In the genomic region with DNA sequence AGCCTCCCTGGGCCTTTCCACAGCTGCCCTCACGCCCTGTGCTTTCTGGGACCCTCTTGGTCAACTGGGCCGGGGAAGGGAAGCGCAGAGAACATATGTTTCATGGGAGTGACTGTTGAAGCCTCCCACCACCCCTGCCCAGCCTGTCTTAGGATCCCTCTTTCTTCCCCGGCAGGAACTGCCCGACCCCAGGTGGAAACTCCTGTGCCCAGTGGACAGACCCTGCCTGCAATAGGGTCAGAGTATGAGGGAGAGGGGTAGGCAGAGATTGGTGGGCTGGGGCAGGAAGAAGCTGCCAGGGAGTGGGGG, we compare ENCODE assay signal across 8 cellular contexts. TPM values are rescaled to one million over a fixed set of nuclear protein-coding genes. Genes with fewer than 3 reads are reported as not detected.
A peak's percentile ranks its signal among the peaks of the same experiment; 100 is the strongest.
DNase-seq lines count a peak whose midpoint lies in the region; ATAC-seq and TF ChIP-seq lines count a peak whose summit lies in the region.

No MANE protein-coding gene starts in this region.

- H3K4me2 ChIP-seq in DND-41 (ENCODE audit: insufficient read depth, low read length) (peak overlapping the region; percentile 74), SK-N-SH (peak overlapping the region; percentile 64), fibroblast of lung (ENCODE audit: extremely low read depth, insufficient read depth, low read length) (peak overlapping the region; percentile 58)

- H3K36me3 ChIP-seq in DND-41 (ENCODE audit: insufficient read depth, low read length), result peaks cover 5% of the 10 kb centered on the region; the same call in 1 of the 2 replicates
- H3K36me3 ChIP-seq in SK-N-SH (replicated peaks in 1 of 2; ENCODE audit: control insufficient read depth in 1 of 2, insufficient read depth in 2 of 2, low read length in 1 of 2), result no peaks in the 10 kb centered on the region
- H3K36me3 ChIP-seq in fibroblast of lung (ENCODE audit: control insufficient read depth, insufficient read depth, low read length), result peaks cover 2% of the 10 kb centered on the region
- no peaks in the 10 kb centered on the region for H3K36me3 ChIP-seq in brain microvascular endothelial cell (replicated peaks)

- H3K27ac ChIP-seq in DND-41 (ENCODE audit: low read length) (peak overlapping the region; percentile 97), SK-N-SH (ENCODE audit: low read depth in 2 of 2, low read length in 1 of 2) (peak overlapping the region; percentile 89 to 94), fibroblast of lung (ENCODE audit: insufficient read depth, low read length) (peak overlapping the region; percentile 87), brain microvascular endothelial cell (no peak overlapping the region)

- H3K9me2 ChIP-seq in SK-N-SH, result no peaks in the 10 kb centered on the region

- TF ChIP-seq RAD21 in SK-N-SH (IDR thresholded peaks at IDR 0.05; ENCODE audit: low read length), result no peak

- no peak for TF ChIP-seq EP300 in SK-N-SH (IDR thresholded peaks at IDR 0.05; ENCODE audit: borderline replicate concordance in 1 of 2, low read depth in 1 of 2, low read length in 1 of 2)

- H3K9me3 ChIP-seq in DND-41 (ENCODE audit: insufficient read depth, low read length, severe bottlenecking) (no peaks in the 10 kb centered on the region), SK-N-SH (no peaks in the 10 kb centered on the region), fibroblast of lung (ENCODE audit: control insufficient read depth, insufficient read depth, low read depth, low read length) (no peaks in the 10 kb centered on the region)

- ATAC-seq in DND-41 (ENCODE audit: insufficient read depth, low read depth), result no peak
- no peak for ATAC-seq in GM19328 (IDR thresholded peaks at IDR 0.05; ENCODE audit: unreplicated experiment)

- H3K4me1 ChIP-seq in DND-41 (ENCODE audit: insufficient read depth, low read length), result peaks cover 24% of the 10 kb centered on the region
- H3K4me1 ChIP-seq in SK-N-SH (ENCODE audit: control insufficient read depth in 1 of 2, insufficient read depth in 2 of 2, low read depth in 1 of 2, low read length in 1 of 2), result peaks cover 29 to 40% of the 10 kb centered on the region in 2 experiments; a peak in 3 of 4 replicates
- H3K4me1 ChIP-seq in fibroblast of lung (ENCODE audit: control insufficient read depth, extremely low read depth, insufficient read depth, low read length), result peaks cover 22% of the 10 kb centered on the region

- CTCF ChIA-PET in SK-N-SH (lab: Yijun Ruan, JAX), result interaction anchor here (1.3 to 5.0 kb wide), 7 partner anchors 11 to 47 kb away, joined by 5 to 54 read pairs (median 17); a partner anchor contains a TSS

- H3K9ac ChIP-seq in DND-41 (ENCODE audit: low read depth, low read length) (peak overlapping the region; percentile 65), SK-N-SH (peak overlapping the region; percentile 76; the same call in 1 of the 2 replicates), fibroblast of lung (ENCODE audit: insufficient read depth, low read length) (peak overlapping the region; percentile 46)

- peak overlapping the region; percentile 61 for H2AFZ ChIP-seq in DND-41 (ENCODE audit: low read depth, low read length)
- no peak overlapping the region for H2AFZ ChIP-seq in SK-N-SH (ENCODE audit: low read depth)
- peak overlapping the region; percentile 41 for H2AFZ ChIP-seq in fibroblast of lung (ENCODE audit: low read length)

- H3K79me2 ChIP-seq in DND-41 (ENCODE audit: insufficient read depth, low read length) (no peaks in the 10 kb centered on the region), SK-N-SH (ENCODE audit: insufficient read depth) (no peaks in the 10 kb centered on the region), fibroblast of lung (ENCODE audit: control insufficient read depth, insufficient read depth, low read length) (no peaks in the 10 kb centered on the region)

- H3K27me3 ChIP-seq in DND-41 (ENCODE audit: insufficient read depth, low read length, poor library complexity) (no peaks in the 10 kb centered on the region), SK-N-SH (ENCODE audit: insufficient read depth) (no peaks in the 10 kb centered on the region), fibroblast of lung (ENCODE audit: control insufficient read depth, insufficient read depth, low read length) (no peaks in the 10 kb centered on the region), brain microvascular endothelial cell (replicated peaks) (no peaks in the 10 kb centered on the region)

- in situ Hi-C loops in brain microvascular endothelial cell (cut with HindIII; ENCODE audit: low pct_ligation_motif_present, low sequenced_read_pairs), result no loop called here

- DNase-seq in DND-41, result no peak
- DNase-seq in SK-N-SH, result no peak
- DNase-seq in fibroblast of lung (ENCODE audit: low read depth in 2 of 2), result no peak
- DNase-seq in retinal pigment epithelial cell (ENCODE audit: low read depth), result no peak
- no peak for DNase-seq in brain microvascular endothelial cell
- no peak for DNase-seq in glomerular visceral epithelial cell (ENCODE audit: extremely low spot score)
- no peak for DNase-seq in NCI-H226

- H3F3A ChIP-seq in SK-N-SH (replicated peaks; ENCODE audit: insufficient read depth), result peaks cover 21% of the 10 kb centered on the region

- H4K20me1 ChIP-seq in DND-41 (ENCODE audit: insufficient read depth, low read length) (no peaks in the 10 kb centered on the region), SK-N-SH (ENCODE audit: insufficient read depth) (no peaks in the 10 kb centered on the region), fibroblast of lung (ENCODE audit: control insufficient read depth, extremely low read depth, insufficient read depth, low read length) (no peaks in the 10 kb centered on the region)

- 66% methylated on average over 5 of the region's 5 CpGs for whole genome bisulfite sequencing in SK-N-SH (ENCODE audit: low lambda C conversion rate)

- TF ChIP-seq CTCF in DND-41 (IDR thresholded peaks at IDR 0.05; ENCODE audit: borderline replicate concordance, extremely low read depth, low read length, poor library complexity, severe bottlenecking) (no peak), SK-N-SH (IDR thresholded peaks at IDR 0.05) (no peak), fibroblast of lung (conservative IDR thresholded peaks at IDR 0.05 in 1 of 2, IDR thresholded peaks at IDR 0.05 in 1 of 2; ENCODE audit: low read depth in 1 of 2, low read length in 2 of 2) (no peak), retinal pigment epithelial cell (conservative IDR thresholded peaks at IDR 0.05; ENCODE audit: low read depth, low read length) (no peak), brain microvascular endothelial cell (IDR thresholded peaks at IDR 0.05; ENCODE audit: low read depth, low read length, missing control alignments) (no peak)

- POLR2A ChIA-PET in SK-N-SH (lab: Yijun Ruan, JAX), result interaction anchor here (1.3 to 4.2 kb wide), 3 partner anchors 10 to 23 kb away, joined by 5 to 50 read pairs (median 44); a partner anchor contains a TSS

- peak overlapping the region in 1 of 2 experiments; percentile 49; a peak in 2 of 4 replicates for H3K4me3 ChIP-seq in DND-41 (ENCODE audit: low read depth in 1 of 2, low read length in 2 of 2)
- peak overlapping the region in 1 of 2 experiments; percentile 20; a peak in 1 of 4 replicates for H3K4me3 ChIP-seq in SK-N-SH (ENCODE audit: low read depth in 2 of 2, low read length in 1 of 2)
- H3K4me3 ChIP-seq in fibroblast of lung (replicated peaks in 1 of 4; ENCODE audit: control extremely low read depth in 1 of 4, insufficient read depth in 1 of 4, low read depth in 3 of 4, low read length in 4 of 4), result peak overlapping the region in 2 of 4 experiments; percentile 10 to 57
- peak overlapping the region; percentile 16 for H3K4me3 ChIP-seq in retinal pigment epithelial cell (ENCODE audit: low read length)
- H3K4me3 ChIP-seq in brain microvascular endothelial cell (ENCODE audit: low read depth, low read length), result no peak overlapping the region

TF ChIP-seq in SK-N-SH, 30 proteins besides CTCF, POLR2A, EP300 and RAD21 (continues in another document):
- TF ChIP-seq TAF1 (IDR thresholded peaks at IDR 0.05; ENCODE audit: borderline replicate concordance, low read depth, low read length) (no peak), FOSL2 (IDR thresholded peaks at IDR 0.05; ENCODE audit: borderline replicate concordance, low read depth) (no peak), EZH2phosphoT487 (IDR thresholded peaks at IDR 0.05; ENCODE audit: borderline replicate concordance, low read depth) (no peak), ELF1 (IDR thresholded peaks at IDR 0.05) (no peak)

RNA-seq across cellular contexts. Expression of a gene that starts 10.5 kb away (rescaled TPM):
- polyA plus RNA-seq in SK-N-SH (2012; rRNA removed) (8.4 and 9.3 TPM in 2 replicates), fibroblast of lung (1.9 and 2.7 TPM in 2 replicates)
- polyA plus RNA-seq in SK-N-SH (2012; cell fraction: cytosol; rRNA removed), result 5.1 and 6.6 TPM in 2 replicates
- 8.7 and 14.7 TPM in 2 replicates for polyA plus RNA-seq in SK-N-SH (2012; cell fraction: nucleus; rRNA removed)
- total RNA-seq in fibroblast of lung, result 12.8 and 18.7 TPM in 2 replicates
- 4.3 and 6.4 TPM in 2 replicates for polyA plus RNA-seq in fibroblast of lung (2012)
- 2.0 and 7.2 TPM in 2 replicates for polyA minus RNA-seq in fibroblast of lung (ENCODE audit: low replicate concordance)

RNA-seq across cellular contexts. Expression of a gene that starts 23.9 kb away (rescaled TPM):
- polyA plus RNA-seq in SK-N-SH (2012; rRNA removed) (16.1 and 20.7 TPM in 2 replicates), fibroblast of lung (11.7 and 12.4 TPM in 2 replicates)
- polyA plus RNA-seq in SK-N-SH (2012; cell fraction: cytosol; rRNA removed), result 17.7 and 18.6 TPM in 2 replicates
- polyA plus RNA-seq in SK-N-SH (2012; cell fraction: nucleus; rRNA removed), result 9.6 and 10.6 TPM in 2 replicates
- total RNA-seq in fibroblast of lung, result 9.9 and 10.3 TPM in 2 replicates
- 20.2 and 20.3 TPM in 2 replicates for polyA plus RNA-seq in fibroblast of lung (2012)
- 4.3 and 6.1 TPM in 2 replicates for polyA minus RNA-seq in fibroblast of lung (ENCODE audit: low replicate concordance)

RNA-seq across cellular contexts. Expression of a gene that starts 36.7 kb away (rescaled TPM):
- polyA plus RNA-seq in SK-N-SH (2012; rRNA removed) (15.8 and 18.1 TPM in 2 replicates), fibroblast of lung (3.0 and 3.4 TPM in 2 replicates)
- 4.4 and 7.8 TPM in 2 replicates for polyA plus RNA-seq in SK-N-SH (2012; cell fraction: cytosol; rRNA removed)
- 101 and 115 TPM in 2 replicates for polyA plus RNA-seq in SK-N-SH (2012; cell fraction: nucleus; rRNA removed)
- total RNA-seq in fibroblast of lung, result 7.7 and 18.0 TPM in 2 replicates
- polyA plus RNA-seq in fibroblast of lung (2012), result 5.8 and 6.3 TPM in 2 replicates
- polyA minus RNA-seq in fibroblast of lung (ENCODE audit: low replicate concordance), result 4.9 and 8.4 TPM in 2 replicates

RNA-seq across cellular contexts. Expression of a gene that starts 39.9 kb away (rescaled TPM):
- 51.7 and 59.7 TPM in 2 replicates for polyA plus RNA-seq in SK-N-SH (2012; rRNA removed)
- polyA plus RNA-seq in SK-N-SH (2012; cell fraction: cytosol; rRNA removed), result 29.6 and 51.7 TPM in 2 replicates
- polyA plus RNA-seq in SK-N-SH (2012; cell fraction: nucleus; rRNA removed), result 71.1 and 76.2 TPM in 2 replicates
- total RNA-seq in fibroblast of lung, result 39.3 and 59.8 TPM in 2 replicates
- polyA plus RNA-seq in fibroblast of lung, result 32.8 and 52.1 TPM in 2 replicates
- 39.6 and 76.5 TPM in 2 replicates for polyA plus RNA-seq in fibroblast of lung (2012)
- polyA minus RNA-seq in fibroblast of lung (ENCODE audit: low replicate concordance), result 151 and 159 TPM in 2 replicates

RNA-seq across cellular contexts. Expression of a gene that starts 49.5 kb away (rescaled TPM):
- polyA plus RNA-seq in SK-N-SH (2012; rRNA removed) (1.5 and 2.8 TPM in 2 replicates), fibroblast of lung (1.1 and 1.9 TPM in 2 replicates)
- polyA plus RNA-seq in SK-N-SH (2012; cell fraction: cytosol; rRNA removed), result 1.6 and 2.7 TPM in 2 replicates
- polyA plus RNA-seq in SK-N-SH (2012; cell fraction: nucleus; rRNA removed), result 7.1 and 9.0 TPM in 2 replicates
- 2.8 and 3.1 TPM in 2 replicates for total RNA-seq in fibroblast of lung
- 2.6 and 6.2 TPM in 2 replicates for polyA plus RNA-seq in fibroblast of lung (2012)
- 11.4 and 13.4 TPM in 2 replicates for polyA minus RNA-seq in fibroblast of lung (ENCODE audit: low replicate concordance)
